In the genomic region with DNA sequence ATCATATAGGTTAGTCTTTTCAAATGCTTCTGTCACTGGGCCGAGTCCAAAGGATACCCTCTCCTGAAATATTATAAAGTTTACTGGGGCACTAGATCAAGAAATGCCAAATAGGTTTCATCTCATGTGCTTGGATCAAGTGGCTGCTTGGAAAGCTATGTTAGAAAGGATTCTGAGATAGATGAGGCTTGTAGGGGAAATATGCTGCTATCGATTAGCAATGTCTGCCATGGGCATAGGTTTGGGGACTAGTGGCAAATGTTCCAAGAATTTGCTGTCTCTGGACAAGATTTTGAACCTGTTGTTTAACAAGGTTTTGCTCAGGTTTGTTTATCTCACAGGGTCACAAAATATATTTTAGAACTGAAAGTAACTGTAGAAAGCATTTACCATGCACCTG, we compare ENCODE assay signal across 10 cellular contexts.
"Had no signal": no experiment of that assay in that cellular context is flagged by ENCODE, and none has a peak within 500 bp of the region (broad histone marks: within the 10 kb centered on the region; RNA-seq: fewer than 3 reads in every experiment).

No MANE protein-coding gene starts in this region.

- DNase-seq: GM23248, GOT3, H7, H9, HCEC 1CT, HFFc6 had no signal

- H2AFZ ChIP-seq: GM23248, GM23338 had no signal

- H3K4me3 ChIP-seq: GM23248, GM23338, HAP-1 had no signal

- H3K27ac ChIP-seq: GM23248 had no signal

- H3K9ac ChIP-seq: GM23248 had no signal

- H3K36me3 ChIP-seq: HAP-1 had no signal

- H3K9me3 ChIP-seq: HAP-1 had no signal

- H3K4me2 ChIP-seq: GM23338 had no signal

- FAIRE-seq: H54 had no signal

- ATAC-seq: GM23338, HCT116 had no signal
